In the genomic region with DNA sequence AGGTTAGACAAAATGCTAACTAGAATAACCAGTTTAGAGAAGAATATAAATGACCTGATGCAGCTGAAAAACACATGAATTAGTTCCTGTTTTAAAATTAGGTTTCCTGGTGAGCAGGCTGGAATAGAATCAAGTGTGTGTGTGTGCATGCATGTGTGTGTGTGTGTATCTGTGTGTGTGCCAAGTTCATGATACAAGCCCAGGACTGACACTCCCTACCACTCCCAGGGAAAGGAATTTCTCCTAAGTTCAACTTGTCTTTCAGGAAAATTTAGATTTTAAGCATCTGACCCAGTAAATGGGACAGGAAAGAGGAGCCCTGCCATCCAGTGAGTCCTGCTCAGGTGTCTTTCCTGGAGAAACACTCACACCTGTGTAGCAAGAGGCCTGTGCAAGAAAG, we compare ENCODE assay signal across 5 cellular contexts. TPM values are rescaled to one million over a fixed set of nuclear protein-coding genes. Genes with fewer than 3 reads are reported as not detected.
"Had no signal": no experiment of that assay in that cellular context is flagged by ENCODE, and none has a peak within 500 bp of the region (broad histone marks: within the 10 kb centered on the region; RNA-seq: fewer than 3 reads in every experiment).

No MANE protein-coding gene starts in this region.

RNA-seq across cellular contexts. Expression of a gene that starts 11.2 kb away (rescaled TPM):
- total RNA-seq: activated CD4-positive, alpha-beta memory T cell treated with anti-CD3 and anti-CD28 coated beads, Interleukin-2, amount 10 ng/mL, durations not matched to agents 7 days and 5 days; activated CD4-positive, alpha-beta T cell treated with anti-CD3 and anti-CD28 coated beads, Interleukin-2, amount 10 ng/mL, durations not matched to agents 24 days and 14 days; activated naive CD4-positive, alpha-beta T cell treated with anti-CD3 and anti-CD28 coated beads for 36 hours; activated naive CD8-positive, alpha-beta T cell treated with anti-CD3 and anti-CD28 coated beads, Interleukin-2, amount 10 ng/mL, durations not matched to agents 7 days and 5 days had no signal
- polyA plus RNA-seq: naive thymus-derived CD4-positive, alpha-beta T cell had no signal
